7 cellular contexts compared by ENCODE assay signal in genomic region chr7:7183061-7183832, GRCh38. TPM values are rescaled to one million over a fixed set of nuclear protein-coding genes. Genes with fewer than 3 reads are reported as not detected.
DNase-seq lines count a peak whose midpoint lies in the region; FAIRE-seq and TF ChIP-seq lines count a peak whose summit lies in the region.

No MANE protein-coding gene starts in this region.

- H3K9me3 ChIP-seq in Karpas-422 (ENCODE audit: low read length): no peaks in the 10 kb centered on the region

- FAIRE-seq in H54 (lab: Jason Lieb, UNC): no peak

- H3K4me3 ChIP-seq in GM12865 (ENCODE audit: low read depth, low read length): peak overlapping the region; percentile 95
- H3K4me3 ChIP-seq in Karpas-422 (ENCODE audit: low read length): peak overlapping the region; percentile 88
- peak overlapping the region; percentile 71 for H3K4me3 ChIP-seq in lower leg skin (ENCODE audit: low read depth, poor library complexity, severe bottlenecking)

- H3K9me2 ChIP-seq in Karpas-422 (replicated peaks; ENCODE audit: insufficient read depth, low read length): no peaks in the 10 kb centered on the region

- intact Hi-C loops in lower leg skin (cut with DNase I; ENCODE audit: low total_unique reads): no loop called here

- peaks cover 31% of the 10 kb centered on the region for H3K4me1 ChIP-seq in Karpas-422 (ENCODE audit: low read length)

- TF ChIP-seq POLR2A in H54 (IDR thresholded peaks at IDR 0.05; ENCODE audit: low read depth, low read length) (peak; percentile 41), lower leg skin (IDR thresholded peaks at IDR 0.05) (no peak)

- H3K4me2 ChIP-seq in Karpas-422 (ENCODE audit: low read depth, low read length, poor library complexity, severe bottlenecking): peak overlapping the region; percentile 90

- H3K9ac ChIP-seq in Karpas-422 (ENCODE audit: low read length): peak overlapping the region; percentile 93

- H3K27ac ChIP-seq in Karpas-422 (ENCODE audit: low read length) (peak overlapping the region; percentile 76), VCaP (peak overlapping the region; percentile 83), cingulate gyrus (ENCODE audit: low read depth, low read length) (peak overlapping the region; percentile 94)

- H3K36me3 ChIP-seq in Karpas-422 (ENCODE audit: insufficient read depth, low read length): peaks cover 33% of the 10 kb centered on the region

- 1% methylated on average over 40 of the region's 44 CpGs for WGBS in lower leg skin, 2 donors

- peaks cover 57% of the 10 kb centered on the region for H3K79me2 ChIP-seq in Karpas-422 (ENCODE audit: low read length)

- TF ChIP-seq CTCF in GM12865 (IDR thresholded peaks at IDR 0.05; ENCODE audit: insufficient read depth, low read depth, low read length, missing control alignments) (no peak), VCaP (conservative IDR thresholded peaks at IDR 0.05) (no peak), lower leg skin (IDR thresholded peaks at IDR 0.05) (no peak)

- H3K27me3 ChIP-seq in Karpas-422 (ENCODE audit: low read length): no peaks in the 10 kb centered on the region

- peak overlapping the region; percentile 72 for H2AFZ ChIP-seq in Karpas-422 (ENCODE audit: low read length)

- no peaks in the 10 kb centered on the region for H4K20me1 ChIP-seq in Karpas-422 (ENCODE audit: insufficient read depth, low read depth, low read length)

- DNase-seq in GM12865 (ENCODE audit: low read depth) (peak; percentile 76), H54 (ENCODE audit: insufficient read length, low spot score) (peak; percentile 38), Karpas-422 (peak; percentile 77), lower leg skin (ENCODE audit: low spot score in 2 of 2) (peak in 1 of 2 donors; percentile 29)
- peak; percentile 22 for DNase-seq in stimulated activated CD8-positive, alpha-beta memory T cell treated with anti-CD3 and anti-CD28 coated beads, Interleukin-12 subunit alpha, Interleukin-12 subunit beta, amount 100 ng/mL, for 1 hour (ENCODE audit: low read depth)

RNA-seq across cellular contexts. Expression of gene C1GALT1, which starts 0.9 kb away (rescaled TPM):
- 36.7 and 54.1 TPM in 2 replicates for total RNA-seq in Karpas-422 (2014; rRNA removed; shearing (Covaris generic); ENCODE audit: low replicate concordance)
- total RNA-seq in lower leg skin: 10 to 100 TPM; 26.8 to 45.9 (median 29.4) TPM
